In genomic region chr4:184624972-184625554, GRCh38 we compare ENCODE assay signal across 20 cellular contexts. TPM values are rescaled to one million over a fixed set of nuclear protein-coding genes. Genes with fewer than 3 reads are reported as not detected.
DNase-seq lines count a peak whose midpoint lies in the region; ATAC-seq, FAIRE-seq and TF ChIP-seq lines count a peak whose summit lies in the region.
"Had no signal": no experiment of that assay in that cellular context is flagged by ENCODE, and none has a peak within 500 bp of the region (broad histone marks: within the 10 kb centered on the region; RNA-seq: fewer than 3 reads in every experiment).

No MANE protein-coding gene starts in this region.

- H3K4me1 ChIP-seq in HUES6 (ENCODE audit: control insufficient read depth, insufficient read depth, low read length): peaks cover 9% of the 10 kb centered on the region
- H3K4me1 ChIP-seq in trophoblast cell (ENCODE audit: control insufficient read depth in 1 of 2, insufficient read depth in 2 of 2, low read length in 2 of 2): peaks cover 6 to 7% of the 10 kb centered on the region in 2 experiments
- H3K4me1 ChIP-seq in pancreas: no peaks in the 10 kb centered on the region
- H3K4me1 ChIP-seq: body of pancreas, tibial artery had no signal

- no peak overlapping the region for H3K4me3 Mint-ChIP-seq in activated CD8-positive, alpha-beta memory T cell treated with anti-CD3 and anti-CD28 coated beads, Interleukin-2, amount 10 ng/mL, durations not matched to agents 7 days and 5 days
- H3K4me3 Mint-ChIP-seq in effector memory CD8-positive, alpha-beta T cell: peak overlapping the region in 1 of 2 donors; percentile 56
- H3K4me3 Mint-ChIP-seq: CD14-positive monocyte, mesothelial cell of epicardium had no signal

- H4K91ac ChIP-seq in trophoblast cell (ENCODE audit: low read depth, low read length): peak overlapping the region; percentile 51

- intact Hi-C loops in pancreas (cut with DNase I): no loop called here

- H3K9me3 Mint-ChIP-seq in activated CD8-positive, alpha-beta memory T cell treated with anti-CD3 and anti-CD28 coated beads, Interleukin-2, amount 10 ng/mL, durations not matched to agents 7 days and 5 days (ENCODE audit: low read depth): no peaks in the 10 kb centered on the region
- no peaks in the 10 kb centered on the region for H3K9me3 Mint-ChIP-seq in effector memory CD8-positive, alpha-beta T cell
- H3K9me3 Mint-ChIP-seq: CD14-positive monocyte had no signal

- no peak overlapping the region for H3K18ac ChIP-seq in trophoblast cell (ENCODE audit: low read length)

- peak; percentile 27 for ATAC-seq in activated CD8-positive, alpha-beta memory T cell treated with anti-CD3 and anti-CD28 coated beads, Interleukin-2, amount 10 ng/mL, durations not matched to agents 7 days and 5 days
- peak; percentile 46 for ATAC-seq in effector memory CD8-positive, alpha-beta T cell (replicated peaks)
- ATAC-seq in pancreas: no peak
- no peak for ATAC-seq in GM19467 (IDR thresholded peaks at IDR 0.05; ENCODE audit: unreplicated experiment)
- ATAC-seq in HG03439 (IDR thresholded peaks at IDR 0.05; ENCODE audit: unreplicated experiment): no peak
- ATAC-seq: body of pancreas had no signal

- H3K79me1 ChIP-seq in trophoblast cell (ENCODE audit: low read length): no peaks in the 10 kb centered on the region

- H3K23ac ChIP-seq in trophoblast cell (ENCODE audit: low read length): no peak overlapping the region

- peak overlapping the region; percentile 48 for H3K4me2 ChIP-seq in trophoblast cell (ENCODE audit: low read length)

- peaks cover 40% of the 10 kb centered on the region for H3K4me1 Mint-ChIP-seq in activated CD8-positive, alpha-beta memory T cell treated with anti-CD3 and anti-CD28 coated beads, Interleukin-2, amount 10 ng/mL, durations not matched to agents 7 days and 5 days
- H3K4me1 Mint-ChIP-seq in effector memory CD8-positive, alpha-beta T cell (ENCODE audit: low read depth in 2 of 2): peaks cover 14 to 34% of the 10 kb centered on the region in 2 donors

- H3K36me3 ChIP-seq in HUES6 (ENCODE audit: control insufficient read depth, insufficient read depth, low read length): peaks cover 53% of the 10 kb centered on the region
- peaks cover 5% of the 10 kb centered on the region in 2 experiments for H3K36me3 ChIP-seq in trophoblast cell (ENCODE audit: control insufficient read depth in 1 of 2, insufficient read depth in 2 of 2, low read length in 2 of 2)
- H3K36me3 ChIP-seq in pancreas: peaks cover 4 to 22% (median 7%) of the 10 kb centered on the region in 3 donors

- H3K27me3 Mint-ChIP-seq in activated CD8-positive, alpha-beta memory T cell treated with anti-CD3 and anti-CD28 coated beads, Interleukin-2, amount 10 ng/mL, durations not matched to agents 7 days and 5 days: no peaks in the 10 kb centered on the region
- H3K27me3 Mint-ChIP-seq in effector memory CD8-positive, alpha-beta T cell: no peaks in the 10 kb centered on the region

- FAIRE-seq in pancreas (lab: Jason Lieb, UNC): no peak

- H3K79me2 ChIP-seq in trophoblast cell (ENCODE audit: control insufficient read depth, insufficient read depth, low read length, poor library complexity): peaks cover 1% of the 10 kb centered on the region

- H3K27me3 ChIP-seq in HUES6 (ENCODE audit: control insufficient read depth, insufficient read depth, low read length) (no peaks in the 10 kb centered on the region), trophoblast cell (ENCODE audit: insufficient read depth, low read length) (no peaks in the 10 kb centered on the region), pancreas (no peaks in the 10 kb centered on the region)
- H3K27me3 ChIP-seq: body of pancreas, tibial artery had no signal

- no peak overlapping the region for H2AFZ ChIP-seq in trophoblast cell (ENCODE audit: insufficient read depth, low read length, poor library complexity)

- H3K14ac ChIP-seq in trophoblast cell (ENCODE audit: low read length): peak overlapping the region; percentile 70

- peak overlapping the region; percentile 66 for H3K27ac ChIP-seq in HUES6 (ENCODE audit: low read depth, low read length)
- H3K27ac ChIP-seq in trophoblast cell (ENCODE audit: low read depth, low read length): no peak overlapping the region
- H3K27ac ChIP-seq in pancreas: no peak overlapping the region
- H3K27ac ChIP-seq: body of pancreas, coronary artery, epithelial cell of prostate, tibial artery had no signal

- peaks cover 17% of the 10 kb centered on the region; the same call in 1 of the 2 replicates for H3K9me3 ChIP-seq in HUES6 (ENCODE audit: control insufficient read depth, insufficient read depth, low read depth, low read length)
- no peaks in the 10 kb centered on the region for H3K9me3 ChIP-seq in trophoblast cell (ENCODE audit: insufficient read depth, low read depth, low read length)
- H3K9me3 ChIP-seq in pancreas: no peaks in the 10 kb centered on the region
- H3K9me3 ChIP-seq: body of pancreas, tibial artery had no signal

- peak overlapping the region; percentile 52 for H2BK12ac ChIP-seq in trophoblast cell (ENCODE audit: low read length)

- CTCF ChIA-PET in activated CD8-positive, alpha-beta memory T cell treated with anti-CD3 and anti-CD28 coated beads, Interleukin-2, amount 10 ng/mL, durations not matched to agents 7 days and 5 days (lab: Charles Lee): interaction anchor here (0.6 to 0.9 kb wide), 2 partner anchors 14 to 19 kb away, joined by 3 read pairs; no protein-coding TSS in a partner anchor

- H2BK120ac ChIP-seq in trophoblast cell (ENCODE audit: insufficient read depth, low read length, poor library complexity): peak overlapping the region; percentile 11

- TF ChIP-seq CTCF in pancreas (IDR thresholded peaks at IDR 0.05): no peak

- no peak overlapping the region for H4K8ac ChIP-seq in trophoblast cell (ENCODE audit: low read depth, low read length)

- no CpG with 5 or more reads among the region's 7 CpGs for WGBS in trophoblast cell (ENCODE audit: extremely low coverage, insufficient coverage, insufficient read length)
- 92 to 93% methylated on average over 7 of the region's 7 CpGs for WGBS in pancreas, 2 donors

- DNase-seq in activated CD8-positive, alpha-beta memory T cell treated with anti-CD3 and anti-CD28 coated beads, Interleukin-2, amount 10 ng/mL, durations not matched to agents 7 days and 5 days: no peak
- DNase-seq in activated CD8-positive, alpha-beta memory T cell treated with anti-CD3 and anti-CD28 coated beads, Interleukin-2, amount 50 U/mL, for 4 hours: no peak
- no peak for DNase-seq in effector memory CD8-positive, alpha-beta T cell
- no peak for DNase-seq in trophoblast cell
- DNase-seq in pancreas: no peak
- DNase-seq: body of pancreas, DMS79 treated with DMSO at 0.1 percent for 48 hours, foreskin melanocyte, NCI-H1105, NCI-H2107, NCI-H524 treated with DMSO at 0.1 percent for 48 hours, retina, tibial artery had no signal

- H3K36me3 Mint-ChIP-seq in activated CD8-positive, alpha-beta memory T cell treated with anti-CD3 and anti-CD28 coated beads, Interleukin-2, amount 10 ng/mL, durations not matched to agents 7 days and 5 days: peaks cover 58% of the 10 kb centered on the region
- peaks cover 35% of the 10 kb centered on the region for H3K36me3 Mint-ChIP-seq in effector memory CD8-positive, alpha-beta T cell (ENCODE audit: insufficient read depth)

- H3K4ac ChIP-seq in trophoblast cell (ENCODE audit: low read depth, low read length): no peak overlapping the region

- no peak overlapping the region for H3K4me3 ChIP-seq in HUES6 (ENCODE audit: low read depth, low read length)
- H3K4me3 ChIP-seq in trophoblast cell (ENCODE audit: low read depth, low read length): no peak overlapping the region
- H3K4me3 ChIP-seq in pancreas: no peak overlapping the region
- H3K4me3 ChIP-seq: body of pancreas, coronary artery, tibial artery had no signal

- peak overlapping the region; percentile 42 for H3K27ac Mint-ChIP-seq in activated CD8-positive, alpha-beta memory T cell treated with anti-CD3 and anti-CD28 coated beads, Interleukin-2, amount 10 ng/mL, durations not matched to agents 7 days and 5 days
- H3K27ac Mint-ChIP-seq in effector memory CD8-positive, alpha-beta T cell: peak overlapping the region; percentile 84 to 86
- H3K27ac Mint-ChIP-seq: mesothelial cell of epicardium had no signal

- H3K9ac ChIP-seq in HUES6 (ENCODE audit: low read length): no peak overlapping the region
- H3K9ac ChIP-seq in trophoblast cell (ENCODE audit: low read length): no peak overlapping the region

- no peak overlapping the region for H2BK5ac ChIP-seq in trophoblast cell (ENCODE audit: low read depth, low read length, poor library complexity)

- H4K12ac ChIP-seq in trophoblast cell (ENCODE audit: low read depth, low read length): no peak overlapping the region

- no peak overlapping the region for H2AK5ac ChIP-seq in trophoblast cell (ENCODE audit: low read length)

RNA-seq across cellular contexts. Expression of gene CASP3, which starts 24.2 kb away (rescaled TPM):
- 100 to 1,000 TPM in 1 of 2 experiments, 10 to 100 TPM in 1; 70.7 to 116 TPM for total RNA-seq in activated CD8-positive, alpha-beta memory T cell treated with anti-CD3 and anti-CD28 coated beads, Interleukin-2, amount 10 ng/mL, durations not matched to agents 7 days and 5 days
- 17.1 and 17.5 TPM in 2 replicates for polyA plus RNA-seq in trophoblast cell (2013)
- total RNA-seq in pancreas: 10 to 100 TPM in 1 of 6 donors, 1 to 10 TPM in 5; 3.6 to 13.6 (median 6.3) TPM
- 1 to 10 TPM; 4.8 to 8.1 TPM for polyA plus RNA-seq in pancreas

RNA-seq across cellular contexts. Expression of gene PRIMPOL, which starts 24.5 kb away (rescaled TPM):
- 10 to 100 TPM; 21.0 to 25.3 TPM for total RNA-seq in activated CD8-positive, alpha-beta memory T cell treated with anti-CD3 and anti-CD28 coated beads, Interleukin-2, amount 10 ng/mL, durations not matched to agents 7 days and 5 days
- 6.9 and 7.4 TPM in 2 replicates for polyA plus RNA-seq in trophoblast cell (2013)
- 10 to 100 TPM in 1 of 6 donors, 1 to 10 TPM in 5; 3.3 to 10.2 (median 6.0) TPM for total RNA-seq in pancreas
- 10 to 100 TPM; 20.0 to 22.8 TPM for polyA plus RNA-seq in pancreas

Comparison
In these comparisons a context has a peak if more than half of its experiments do, and no peak if none do; other contexts are left out.
1. ATAC-seq: peak in activated CD8-positive, alpha-beta memory T cell treated with anti-CD3 and anti-CD28 coated beads, Interleukin-2, amount 10 ng/mL, durations not matched to agents 7 days and 5 days (single experiment) and effector memory CD8-positive, alpha-beta T cell (single experiment); none in pancreas (0 of 4), GM19467 (single experiment) and HG03439 (single experiment).
2. RNA of gene CASP3, which starts 24.2 kb away (total RNA-seq): 70.7 to 116 TPM in activated CD8-positive, alpha-beta memory T cell treated with anti-CD3 and anti-CD28 coated beads, Interleukin-2, amount 10 ng/mL, durations not matched to agents 7 days and 5 days; 3.6 to 13.6 TPM in pancreas; every median in the first group is over 4 times any median in the second.